ENCODE assay signal across 8 cellular contexts in genomic region chr19:1040476-1041271, GRCh38. TPM values are rescaled to one million over a fixed set of nuclear protein-coding genes. Genes with fewer than 3 reads are reported as not detected.
DNase-seq lines count a peak whose midpoint lies in the region; ATAC-seq and TF ChIP-seq lines count a peak whose summit lies in the region.

No MANE protein-coding gene starts in this region.

- peak overlapping the region; percentile 56 to 92 (median 70) for H3K4me3 ChIP-seq in spleen

- no peaks in the 10 kb centered on the region for H3K9me3 ChIP-seq in spleen

- in situ Hi-C loops in GM13976 (cut with MboI; ENCODE audit: low sequenced_read_pairs, unreplicated experiment), result no loop called here

- TF ChIP-seq CTCF in GM13976 (IDR thresholded peaks at IDR 0.05; ENCODE audit: borderline replicate concordance, control extremely low read depth, extremely low read depth, insufficient read depth, missing control alignments), result no peak
- no peak for TF ChIP-seq CTCF in spleen (IDR thresholded peaks at IDR 0.05 in 8 of 11, conservative IDR thresholded peaks at IDR 0.05 in 3 of 11)

- no peaks in the 10 kb centered on the region for H3K27me3 ChIP-seq in spleen (replicated peaks in 1 of 7)

- intact Hi-C loops in spleen (cut with DNase I; ENCODE audit: low total_unique reads), result no loop called here

- H3K27ac ChIP-seq in spleen, result peak overlapping the region in 7 of 8 donors; percentile 84 to 94 (median 87)

- peaks cover 0 to 72% (median 33%) of the 10 kb centered on the region in 6 donors for H3K36me3 ChIP-seq in spleen

- peak; percentile 99 for DNase-seq in GM13976 (ENCODE audit: low spot score)
- DNase-seq in NCI-H2227 treated with DMSO at 0.1 percent for 48 hours (lab: John Stamatoyannopoulos, UW), result peak; percentile 56
- peak; percentile 75 for DNase-seq in activated CD4-positive, CD25-positive, alpha-beta regulatory T cell treated with anti-CD3 and anti-CD28 coated beads, Interleukin-2, amount 50 U/mL, for 16 hours (ENCODE audit: low read depth, low spot score)
- peak; percentile 86 for DNase-seq in central memory CD4-positive, alpha-beta T cell
- DNase-seq in iris pigment epithelial cell (ENCODE audit: low read depth), result peak; percentile 95
- peak; percentile 96 for DNase-seq in spleen

- ATAC-seq in HG03135 (IDR thresholded peaks at IDR 0.05; ENCODE audit: unreplicated experiment), result peak; percentile 40
- ATAC-seq in GM19023 (IDR thresholded peaks at IDR 0.05; ENCODE audit: unreplicated experiment), result no peak

- peaks cover 38 to 78% (median 61%) of the 10 kb centered on the region in 6 donors for H3K4me1 ChIP-seq in spleen

- no peak for TF ChIP-seq POLR2A in spleen (IDR thresholded peaks at IDR 0.05)

- 1 to 3% (median 2%) methylated on average over 17 to 27 of the region's 27 CpGs for WGBS in spleen, 5 donors

RNA-seq across cellular contexts. Expression of gene ABCA7, which starts 0.8 kb away (rescaled TPM):
- 100 to 1,000 TPM in 3 of 7 donors, 10 to 100 TPM in 4; 64.6 to 162 (median 94.7) TPM for total RNA-seq in spleen
- polyA plus RNA-seq in spleen, result 100 to 1,000 TPM in 2 of 3 donors, 10 to 100 TPM in 1; 67.5 to 197 (median 152) TPM

RNA-seq across cellular contexts. Expression of gene CNN2, which starts 14.3 kb away (rescaled TPM):
- 100 to 1,000 TPM; 102 to 296 (median 233) TPM for total RNA-seq in spleen
- polyA plus RNA-seq in spleen, result 100 to 1,000 TPM; 126 to 147 (median 140) TPM

RNA-seq across cellular contexts. Expression of gene RNU6-2, which starts 19.4 kb away (rescaled TPM):
- not detected for total RNA-seq in spleen
- polyA plus RNA-seq in spleen, result not detected

RNA-seq across cellular contexts. Expression of gene TMEM259, which starts 19.8 kb away (rescaled TPM):
- 100 to 1,000 TPM; 187 to 275 (median 240) TPM for total RNA-seq in spleen
- 100 to 1,000 TPM; 172 to 560 (median 460) TPM for polyA plus RNA-seq in spleen

RNA-seq across cellular contexts. Expression of gene ARHGAP45, which starts 26.3 kb away (rescaled TPM):
- total RNA-seq in spleen, result 100 to 1,000 TPM; 161 to 258 (median 237) TPM
- polyA plus RNA-seq in spleen, result 100 to 1,000 TPM; 205 to 356 (median 329) TPM
